In the genomic region with DNA sequence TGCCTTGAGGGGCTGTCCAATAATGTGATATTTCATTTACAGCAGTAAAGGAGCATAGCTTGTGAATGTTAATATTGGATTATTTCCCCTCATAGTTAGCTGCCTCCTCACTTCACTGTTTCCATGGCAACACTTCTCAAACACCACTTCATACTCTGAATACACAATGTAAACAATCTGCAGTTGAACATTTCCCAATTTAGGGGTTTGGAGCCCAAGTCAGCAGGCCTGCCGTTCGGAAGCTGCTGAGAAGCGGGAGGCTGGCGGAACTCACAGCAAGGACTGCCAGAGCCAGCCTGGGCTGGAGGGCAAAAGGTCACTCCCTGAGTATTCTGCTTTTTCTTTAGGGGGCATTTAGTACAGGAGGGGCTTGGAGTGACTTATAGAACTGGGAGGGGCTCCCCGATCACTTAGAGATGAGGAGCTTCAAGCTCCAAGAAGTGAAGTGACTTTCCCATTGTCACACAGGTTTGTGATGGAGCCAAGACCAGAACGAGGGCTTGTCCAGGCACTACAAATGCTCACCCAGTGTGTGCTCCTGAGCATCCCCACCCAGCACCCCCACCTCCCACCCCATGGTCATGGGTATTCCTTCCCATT, we compare ENCODE assay signal across 16 cellular contexts. TPM values are rescaled to one million over a fixed set of nuclear protein-coding genes. Genes with fewer than 3 reads are reported as not detected.
"Had no signal": no experiment of that assay in that cellular context is flagged by ENCODE, and none has a peak within 500 bp of the region (broad histone marks: within the 10 kb centered on the region; RNA-seq: fewer than 3 reads in every experiment).

No MANE protein-coding gene starts in this region.

- H3K4me3 ChIP-seq: cardiac muscle cell, left ventricle myocardium inferior, thyroid gland had no signal

- ATAC-seq: activated CD4-positive, alpha-beta T cell treated with anti-CD3 and anti-CD28 coated beads for 36 hours; activated CD8-positive, alpha-beta T cell treated with anti-CD3 and anti-CD28 coated beads for 36 hours; activated T-cell treated with anti-CD3 and anti-CD28 coated beads, Interleukin-2, amount 50 U/mL, for 4 hours; esophagus mucosa; natural killer cell; stimulated activated effector memory CD8-positive, alpha-beta T cell treated with anti-CD3 and anti-CD28 coated beads, Interleukin-12 subunit alpha, Interleukin-12 subunit beta, amount 100 ng/mL, for 72 hours had no signal

- H3K9me3 ChIP-seq: left ventricle myocardium inferior, neutrophil, thyroid gland had no signal

- H3K27ac ChIP-seq: cardiac muscle cell, left ventricle myocardium inferior, neutrophil, thyroid gland had no signal

- FAIRE-seq: colon, kidney, urothelium cell line had no signal

- DNase-seq: activated CD4-positive, alpha-beta T cell treated with anti-CD3 and anti-CD28 coated beads for 36 hours; activated CD8-positive, alpha-beta T cell treated with anti-CD3 and anti-CD28 coated beads for 36 hours; activated effector memory CD4-positive, alpha-beta T cell treated with Interleukin-2 at 50 U/mL for 16 hours; activated naive CD4-positive, alpha-beta T cell treated with anti-CD3 and anti-CD28 coated beads, Interleukin-2, amount 50 U/mL, for 16 hours; activated T-cell treated with anti-CD3 and anti-CD28 coated beads, Interleukin-2, amount 50 U/mL, for 4 hours; kidney; left ventricle myocardium inferior; natural killer cell; retina; thyroid gland had no signal

- H3K36me3 ChIP-seq: cardiac muscle cell, left ventricle myocardium inferior, neutrophil, thyroid gland had no signal

- H3K27me3 ChIP-seq: thyroid gland had no signal

- H3K4me1 ChIP-seq: left ventricle myocardium inferior, thyroid gland had no signal

RNA-seq across cellular contexts. Expression of a gene that starts 12.1 kb away (rescaled TPM):
- total RNA-seq: activated CD4-positive, alpha-beta T cell treated with anti-CD3 and anti-CD28 coated beads for 36 hours; activated CD8-positive, alpha-beta T cell treated with anti-CD3 and anti-CD28 coated beads for 36 hours had no signal
